In the genomic region with DNA sequence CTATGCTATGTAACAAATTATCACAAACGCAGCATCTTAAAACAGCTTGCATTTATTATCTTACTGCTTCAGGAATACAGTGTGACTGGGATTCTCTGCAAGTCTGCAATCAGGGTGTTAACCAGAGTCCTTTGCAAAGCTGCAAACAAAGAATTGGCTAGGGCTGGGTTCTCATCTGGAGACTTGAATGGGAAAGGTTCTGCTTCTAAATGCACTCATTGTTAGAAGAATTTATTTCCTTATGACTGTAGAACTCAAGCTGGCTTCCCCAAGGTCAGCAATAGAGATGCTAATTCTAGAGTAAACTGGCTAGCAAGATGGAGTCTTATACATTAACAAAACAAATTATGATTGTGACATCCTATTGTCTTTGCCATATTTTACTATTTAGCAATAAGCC, we compare ENCODE assay signal across 30 cellular contexts.
"Had no signal": no experiment of that assay in that cellular context is flagged by ENCODE, and none has a peak within 500 bp of the region (broad histone marks: within the 10 kb centered on the region; RNA-seq: fewer than 3 reads in every experiment).

No MANE protein-coding gene starts in this region.

- H3K9me3 ChIP-seq: esophagus squamous epithelium, gastroesophageal sphincter had no signal

- FAIRE-seq: astrocyte, bronchial epithelial cell, colon had no signal

- H3K36me3 ChIP-seq: brain microvascular endothelial cell, esophagus squamous epithelium, gastroesophageal sphincter, heart right ventricle had no signal

- H3K4me3 ChIP-seq: esophagus squamous epithelium, gastroesophageal sphincter, heart right ventricle had no signal

- H3K27ac ChIP-seq: brain microvascular endothelial cell, esophagus squamous epithelium, gastroesophageal sphincter, heart right ventricle had no signal

- H3K4me1 ChIP-seq: esophagus squamous epithelium, gastroesophageal sphincter, heart right ventricle had no signal

- H3K27me3 Mint-ChIP-seq: activated CD4-positive, alpha-beta memory T cell treated with anti-CD3 and anti-CD28 coated beads, Interleukin-2, amount 10 ng/mL, durations not matched to agents 7 days and 5 days; activated CD4-positive, alpha-beta T cell treated with anti-CD3 and anti-CD28 coated beads, Interleukin-2, amount 10 ng/mL, durations not matched to agents 7 days and 5 days; activated naive CD8-positive, alpha-beta T cell; activated T-helper 17 cell treated with anti-CD3 and anti-CD28 coated beads, Interleukin-2, amount 50 U/mL, for 72 hours; effector memory CD8-positive, alpha-beta T cell had no signal

- DNase-seq: activated CD4-positive, alpha-beta memory T cell treated with anti-CD3 and anti-CD28 coated beads, Interleukin-2, amount 10 ng/mL, durations not matched to agents 7 days and 5 days; activated CD4-positive, alpha-beta T cell treated with anti-CD3 and anti-CD28 coated beads for 1 hour; activated CD4-positive, alpha-beta T cell treated with anti-CD3 and anti-CD28 coated beads for 4 hours; activated CD4-positive, alpha-beta T cell treated with anti-CD3 and anti-CD28 coated beads, Interleukin-2, amount 10 ng/mL, durations not matched to agents 7 days and 5 days; activated CD4-positive, alpha-beta T cell treated with anti-CD3 and anti-CD28 coated beads, Interleukin-2, amount 50 U/mL, for 4 hours; activated CD8-positive, alpha-beta memory T cell treated with anti-CD3 and anti-CD28 coated beads, Interleukin-2, amount 50 U/mL, for 48 hours; activated effector memory CD4-positive, alpha-beta T cell treated with Interleukin-2 at 50 U/mL for 16 hours; activated gamma-delta T cell treated with Interleukin-2 at 50 U/mL for 16 hours; activated naive CD4-positive, alpha-beta T cell treated with anti-CD3 and anti-CD28 coated beads, Interleukin-2, amount 50 U/mL, for 16 hours; activated naive CD4-positive, alpha-beta T cell treated with Interleukin-2 at 50 U/mL for 16 hours; activated T-cell treated with anti-CD3 and anti-CD28 coated beads for 4 hours; activated T-cell treated with anti-CD3 and anti-CD28 coated beads, Interleukin-2, amount 50 U/mL, for 4 hours; amniotic stem cell; anterior cingulate cortex; brain microvascular endothelial cell; cortex of kidney; dermis blood vessel endothelial cell; effector CD4-positive, alpha-beta T cell; effector memory CD8-positive, alpha-beta T cell; erythroblast; esophagus squamous epithelium; foreskin melanocyte; heart right ventricle; T-helper 2 cell had no signal

- H3K36me3 Mint-ChIP-seq: activated naive CD8-positive, alpha-beta T cell had no signal

- H3K27ac Mint-ChIP-seq: activated CD4-positive, alpha-beta memory T cell treated with anti-CD3 and anti-CD28 coated beads, Interleukin-2, amount 10 ng/mL, durations not matched to agents 7 days and 5 days; activated CD4-positive, alpha-beta T cell treated with anti-CD3 and anti-CD28 coated beads, Interleukin-2, amount 10 ng/mL, durations not matched to agents 7 days and 5 days; activated naive CD8-positive, alpha-beta T cell; activated T-helper 17 cell treated with anti-CD3 and anti-CD28 coated beads, Interleukin-2, amount 50 U/mL, for 72 hours; effector memory CD8-positive, alpha-beta T cell had no signal

- H3K9me3 Mint-ChIP-seq: activated CD4-positive, alpha-beta memory T cell treated with anti-CD3 and anti-CD28 coated beads, Interleukin-2, amount 10 ng/mL, durations not matched to agents 7 days and 5 days; activated CD4-positive, alpha-beta T cell treated with anti-CD3 and anti-CD28 coated beads, Interleukin-2, amount 10 ng/mL, durations not matched to agents 7 days and 5 days; activated T-cell treated with anti-CD3 and anti-CD28 coated beads, Interleukin-2, amount 50 U/mL, for 4 hours had no signal

- H3K4me1 Mint-ChIP-seq: activated CD4-positive, alpha-beta memory T cell treated with anti-CD3 and anti-CD28 coated beads, Interleukin-2, amount 10 ng/mL, durations not matched to agents 7 days and 5 days; activated CD4-positive, alpha-beta T cell treated with anti-CD3 and anti-CD28 coated beads, Interleukin-2, amount 10 ng/mL, durations not matched to agents 7 days and 5 days; activated T-helper 17 cell treated with anti-CD3 and anti-CD28 coated beads, Interleukin-2, amount 50 U/mL, for 72 hours had no signal

- H3K27me3 ChIP-seq: brain microvascular endothelial cell, esophagus squamous epithelium, gastroesophageal sphincter, heart right ventricle had no signal

- H3K4me3 Mint-ChIP-seq: activated CD4-positive, alpha-beta memory T cell treated with anti-CD3 and anti-CD28 coated beads, Interleukin-2, amount 10 ng/mL, durations not matched to agents 7 days and 5 days; activated CD4-positive, alpha-beta T cell treated with anti-CD3 and anti-CD28 coated beads, Interleukin-2, amount 10 ng/mL, durations not matched to agents 7 days and 5 days; activated naive CD8-positive, alpha-beta T cell; activated T-cell treated with anti-CD3 and anti-CD28 coated beads, Interleukin-2, amount 50 U/mL, for 4 hours; activated T-helper 17 cell treated with anti-CD3 and anti-CD28 coated beads, Interleukin-2, amount 50 U/mL, for 72 hours; effector memory CD8-positive, alpha-beta T cell had no signal
